Comparison of ENCODE assay signal across 26 cellular contexts in the genomic region with DNA sequence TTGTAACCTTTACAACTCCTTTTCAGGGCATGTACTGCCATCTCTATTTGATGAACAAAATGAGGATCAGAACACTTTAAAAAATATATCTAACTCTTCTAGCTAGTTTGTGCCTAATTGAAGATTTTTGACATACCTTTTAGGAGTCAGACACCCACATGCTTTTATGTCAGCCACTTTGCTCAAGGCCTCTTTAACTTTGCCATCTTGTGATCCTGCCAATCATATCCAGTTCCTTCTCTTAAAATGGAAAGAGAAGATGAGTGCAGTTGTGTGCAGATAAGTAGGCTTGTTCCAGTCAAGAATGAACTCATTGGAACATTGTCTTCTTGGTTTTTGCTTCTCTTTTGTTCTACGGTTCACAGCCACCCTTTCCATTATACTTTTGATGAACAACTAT.
"Had no signal": no experiment of that assay in that cellular context is flagged by ENCODE, and none has a peak within 500 bp of the region (broad histone marks: within the 10 kb centered on the region; RNA-seq: fewer than 3 reads in every experiment).

No MANE protein-coding gene starts in this region.

- H3K9me3 ChIP-seq: stomach, suprapubic skin, testis, thoracic aorta, thyroid gland, tibial artery, tibial nerve, transverse colon, upper lobe of left lung, upper lobe of right lung, uterus, vagina had no signal

- H3K4me3 ChIP-seq: stomach, suprapubic skin, testis, thoracic aorta, thyroid gland, tibial artery, tibial nerve, transverse colon, upper lobe of left lung, upper lobe of right lung, uterus, vagina had no signal

- H3K27me3 ChIP-seq: stomach, suprapubic skin, testis, thyroid gland, tibial artery, tibial nerve, transverse colon, upper lobe of left lung, upper lobe of right lung, uterus, vagina had no signal

- H3K4me1 ChIP-seq: stomach, suprapubic skin, testis, thyroid gland, transverse colon, upper lobe of left lung, upper lobe of right lung, uterus, vagina had no signal

- H3K36me3 ChIP-seq: stomach, suprapubic skin, thoracic aorta, thyroid gland, tibial artery, tibial nerve, transverse colon, upper lobe of left lung, upper lobe of right lung, uterus, vagina had no signal

- ATAC-seq: stimulated activated effector memory CD8-positive, alpha-beta T cell treated with anti-CD3 and anti-CD28 coated beads, Interleukin-12 subunit alpha, Interleukin-12 subunit beta, amount 100 ng/mL, for 72 hours; stimulated activated memory B cell treated with anti-CD40 and anti-IgM and Interleukin-4, amounts not matched to agents 10 μg/mL and 1 μg/mL and 100 μg/mL, for 72 hours; stimulated activated naive B cell treated with anti-CD40 and anti-IgM and Interleukin-4, amounts not matched to agents 10 μg/mL and 1 μg/mL and 100 μg/mL, for 72 hours; stimulated activated naive CD8-positive, alpha-beta T cell treated with anti-CD3 and anti-CD28 coated beads, Interleukin-15, amount 100 ng/mL, for 72 hours; stimulated activated naive CD8-positive, alpha-beta T cell treated with anti-CD3 and anti-CD28 coated beads, Interleukin-15, Interleukin-2, amounts not matched to agents 100 U/mL and 50 U/mL, for 24 hours; upper lobe of right lung had no signal

- H3K27ac ChIP-seq: stomach, suprapubic skin, testis, thoracic aorta, thyroid gland, tibial artery, tibial nerve, transverse colon, upper lobe of left lung, upper lobe of right lung, uterus, vagina had no signal

- DNase-seq: stimulated activated CD4-positive, alpha-beta T cell treated with anti-CD3 and anti-CD28 coated beads, Interleukin-2, amount 100 ng/mL, for 48 hours; stimulated activated CD4-positive, alpha-beta T cell treated with anti-CD3 and anti-CD28 coated beads, Interleukin-4, amount 100 ng/mL, for 1 hour; stimulated activated CD4-positive, alpha-beta T cell treated with anti-CD3 and anti-CD28 coated beads, Interleukin-4, amount 100 ng/mL, for 24 hours; stimulated activated CD4-positive, alpha-beta T cell treated with anti-CD3 and anti-CD28 coated beads, Interleukin-4, amount 100 ng/mL, for 4 hours; stimulated activated CD8-positive, alpha-beta memory T cell treated with anti-CD3 and anti-CD28 coated beads, Interleukin-4, amount 100 ng/mL, for 48 hours; stimulated activated naive B cell treated with anti-CD40 and anti-IgM and Interleukin-4, amounts not matched to agents 10 μg/mL and 1 μg/mL and 100 μg/mL, for 72 hours; stimulated activated naive CD4-positive, alpha-beta T cell; stimulated activated naive CD4-positive, alpha-beta T cell treated with Interleukin-2 at 50 U/mL for 16 hours; stimulated activated naive CD8-positive, alpha-beta T cell treated with anti-CD3 and anti-CD28 coated beads, Interleukin-15, amount 100 ng/mL, for 72 hours; stimulated activated naive CD8-positive, alpha-beta T cell treated with anti-CD3 and anti-CD28 coated beads, Interleukin-15, Interleukin-2, amounts not matched to agents 100 U/mL and 50 U/mL, for 24 hours; stomach; substantia nigra; testis; thyroid gland; tibial artery; transverse colon; trophoblast cell; upper lobe of left lung; upper lobe of right lung; uterus had no signal
